ENCODE assay signal across 8 cellular contexts in genomic region chr3:53046171-53047170, GRCh38. TPM values are rescaled to one million over a fixed set of nuclear protein-coding genes. Genes with fewer than 3 reads are reported as not detected.
DNase-seq lines count a peak whose midpoint lies in the region; ATAC-seq and TF ChIP-seq lines count a peak whose summit lies in the region.

No MANE protein-coding gene starts in this region.

- DNase-seq in COLO668 (lab: John Stamatoyannopoulos, UW; ENCODE audit: unreplicated experiment) (peak; percentile 57), HuH-7.5 (ENCODE audit: low spot score) (peak; percentile 38), WERI-Rb-1 (peak; percentile 15), cardiac fibroblast (ENCODE audit: low read depth in 2 of 2) (peak; percentile 15 to 31), kidney epithelial cell (ENCODE audit: low read depth) (no peak), NCI-H2081 treated with DMSO at 0.1 percent for 48 hours (lab: John Stamatoyannopoulos, UW) (no peak)
- peak; percentile 36 to 46 for DNase-seq in stimulated activated CD4-positive, alpha-beta T cell treated with anti-CD3 and anti-CD28 coated beads, Interleukin-1b, Interleukin-23, amount 100 ng/mL, for 4 hours (ENCODE audit: low read depth in 2 of 2)

- peak; percentile 40 for ATAC-seq in GM21367 (IDR thresholded peaks at IDR 0.05; ENCODE audit: unreplicated experiment)

- H3K4me3 ChIP-seq in WERI-Rb-1 (ENCODE audit: low read depth, low read length), result no peak overlapping the region; the same call in 1 of the 2 replicates
- H3K4me3 ChIP-seq in cardiac fibroblast (replicated peaks in 1 of 2; ENCODE audit: low read depth in 2 of 2, low read length in 2 of 2), result peak overlapping the region; percentile 44 to 66
- H3K4me3 ChIP-seq in kidney epithelial cell (ENCODE audit: low read depth, low read length), result peak overlapping the region; percentile 70

- no peaks in the 10 kb centered on the region for H3K9me3 ChIP-seq in WERI-Rb-1 (ENCODE audit: severe bottlenecking)

- H3K36me3 ChIP-seq in WERI-Rb-1 (peaks cover 3% of the 10 kb centered on the region; the same call in 1 of the 2 replicates), kidney epithelial cell (ENCODE audit: control insufficient read depth, insufficient read depth, low read length) (no peaks in the 10 kb centered on the region)

- no peaks in the 10 kb centered on the region for H3K27me3 ChIP-seq in WERI-Rb-1 (ENCODE audit: insufficient read depth, low read depth, severe bottlenecking)
- H3K27me3 ChIP-seq in kidney epithelial cell (ENCODE audit: control insufficient read depth, insufficient read depth, low read length), result peaks cover 8% of the 10 kb centered on the region

- H3K27ac ChIP-seq in WERI-Rb-1, result peak overlapping the region; percentile 98; the same call in 1 of the 2 replicates

- TF ChIP-seq CTCF in WERI-Rb-1 (IDR thresholded peaks at IDR 0.05; ENCODE audit: low read depth, low read length) (0 out of 2 replicates have a peak, but pooled peaks have one; percentile 5), cardiac fibroblast (IDR thresholded peaks at IDR 0.05; ENCODE audit: low read depth, low read length) (no peak), kidney epithelial cell (IDR thresholded peaks at IDR 0.05; ENCODE audit: insufficient read depth, low read length, poor library complexity, severe bottlenecking) (peak; percentile 61)

RNA-seq across cellular contexts. Expression of gene SFMBT1, which starts 0.6 kb away (rescaled TPM):
- total RNA-seq in kidney epithelial cell, result 6.1 and 15.6 TPM in 2 replicates

Comparison
In these comparisons a context has a peak if more than half of its experiments do, and no peak if none do; other contexts are left out.
1. DNase-seq: peak in COLO668 (single experiment), HuH-7.5 (single experiment), WERI-Rb-1 (single experiment), cardiac fibroblast (2 of 2) and stimulated activated CD4-positive, alpha-beta T cell treated with anti-CD3 and anti-CD28 coated beads, Interleukin-1b, Interleukin-23, amount 100 ng/mL, for 4 hours (2 of 2); none in kidney epithelial cell (single experiment) and NCI-H2081 treated with DMSO at 0.1 percent for 48 hours (single experiment).